ENCODE assay signal across 7 cellular contexts in the genomic region with DNA sequence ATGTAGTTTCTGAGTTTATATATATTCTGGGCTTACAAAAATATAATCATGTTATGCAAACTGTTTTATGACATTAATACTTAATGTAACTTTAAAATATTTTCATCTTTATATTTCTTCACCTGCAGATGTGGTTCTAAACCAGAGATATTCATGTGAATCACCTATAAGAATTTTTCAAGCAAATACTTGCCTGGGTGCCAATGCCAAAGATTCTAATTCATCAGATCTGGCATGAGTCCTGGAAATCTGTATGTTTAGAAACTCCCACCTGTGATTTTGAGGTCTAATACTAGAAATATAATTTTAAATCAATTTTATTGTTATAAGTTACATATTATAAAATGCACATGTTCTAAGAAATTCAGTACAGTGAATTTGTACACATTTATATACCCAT.
"Had no signal": no experiment of that assay in that cellular context is flagged by ENCODE, and none has a peak within 500 bp of the region (broad histone marks: within the 10 kb centered on the region; RNA-seq: fewer than 3 reads in every experiment).

No MANE protein-coding gene starts in this region.

- FAIRE-seq: H54, HTR-8/SVneo, K562 had no signal

- H2AFZ ChIP-seq: GM23338 had no signal

- H3K4me2 ChIP-seq: GM23338 had no signal

- DNase-seq: H9, HCEC 1CT, IMR-90 had no signal

- H3K4me3 ChIP-seq: GM23338, K562 had no signal
